25 cellular contexts compared by ENCODE assay signal in the genomic region with DNA sequence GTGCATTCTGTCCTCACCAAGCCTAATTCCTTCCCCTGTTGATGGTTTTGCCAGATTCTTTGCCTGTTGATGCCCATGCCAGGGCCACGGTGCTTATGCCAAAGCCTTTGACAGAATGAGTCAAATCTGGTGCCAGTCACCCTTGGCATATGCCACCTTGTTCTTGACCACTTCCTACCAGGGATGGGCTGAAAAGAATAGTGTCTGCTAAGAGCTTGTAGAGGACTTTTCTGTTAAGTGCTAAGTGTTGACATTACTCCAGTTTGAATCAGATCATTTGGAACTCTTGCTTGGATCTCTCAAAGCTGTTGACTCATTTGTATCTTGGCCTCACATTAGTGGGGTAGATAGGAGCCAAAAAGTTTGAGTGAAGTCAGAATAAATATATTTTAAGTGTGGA.
A peak's percentile ranks its signal among the peaks of the same experiment; 100 is the strongest.
DNase-seq lines count a peak whose midpoint lies in the region; ATAC-seq, FAIRE-seq and TF ChIP-seq lines count a peak whose summit lies in the region.
"Had no signal": no experiment of that assay in that cellular context is flagged by ENCODE, and none has a peak within 500 bp of the region (broad histone marks: within the 10 kb centered on the region; RNA-seq: fewer than 3 reads in every experiment).

No MANE protein-coding gene starts in this region.

- H3K27me3 ChIP-seq in right atrium auricular region (no peaks in the 10 kb centered on the region), H1 (replicated peaks in 1 of 4; ENCODE audit: control insufficient read depth in 3 of 4, extremely low read depth in 1 of 4, insufficient read depth in 3 of 4, low read length in 3 of 4) (no peaks in the 10 kb centered on the region), right cardiac atrium (ENCODE audit: control insufficient read depth, insufficient read depth) (no peaks in the 10 kb centered on the region)
- H3K27me3 ChIP-seq: BLaER1, neutrophil had no signal

- ATAC-seq in Right ventricle myocardium superior (ENCODE audit: poor library complexity) (peak; percentile 70), right cardiac atrium (peak; percentile 61 to 68), GM19455 (IDR thresholded peaks at IDR 0.05; ENCODE audit: unreplicated experiment) (no peak), HG03571 (IDR thresholded peaks at IDR 0.05; ENCODE audit: unreplicated experiment) (no peak)
- ATAC-seq: stimulated activated naive CD8-positive, alpha-beta T cell treated with anti-CD3 and anti-CD28 coated beads, Interleukin-15, amount 100 ng/mL, for 72 hours had no signal

- H3K9me3 ChIP-seq in right atrium auricular region (no peaks in the 10 kb centered on the region), H1 (ENCODE audit: insufficient read depth in 2 of 2, low read depth in 1 of 2, low read length in 1 of 2) (no peaks in the 10 kb centered on the region), right cardiac atrium (ENCODE audit: control insufficient read depth, low read length) (no peaks in the 10 kb centered on the region)
- H3K9me3 ChIP-seq: BLaER1, Caco-2, neutrophil had no signal

- H2AFZ ChIP-seq in H1 (ENCODE audit: low read length), result no peak overlapping the region

- WGBS in H1 (ENCODE audit: extremely low coverage in 1 of 2, insufficient coverage in 1 of 2, insufficient read length in 1 of 2, insufficient replicate concordance in 2 of 2, low coverage in 1 of 2, low lambda C conversion rate in 2 of 2, missing lambda C conversion rate in 1 of 2), 2 experiments, result 90% methylated on average over 1 of the region's 1 CpG; no CpG with 5 or more reads in 1 of the 2 experiments
- 47% methylated on average over 1 of the region's 1 CpG for WGBS in right cardiac atrium

- no peak overlapping the region for H2BK120ac ChIP-seq in H1 (replicated peaks; ENCODE audit: low read depth, low read length)

- FAIRE-seq in H1 (lab: Jason Lieb, UNC), result peak; percentile 32
- FAIRE-seq: A204.1, endothelial cell of umbilical vein, H54, keratinocyte had no signal

- no peak overlapping the region for H2BK15ac ChIP-seq in H1 (ENCODE audit: low read length)

- no peaks in the 10 kb centered on the region for H4K20me1 ChIP-seq in H1 (replicated peaks in 1 of 2; ENCODE audit: control insufficient read depth in 1 of 2, insufficient read depth in 2 of 2, low read length in 2 of 2)
- H4K20me1 ChIP-seq: BLaER1 had no signal

- TF ChIP-seq CTCF in right atrium auricular region (IDR thresholded peaks at IDR 0.05) (no peak), H1 (IDR thresholded peaks at IDR 0.05; ENCODE audit: control extremely low read depth in 1 of 3, insufficient read depth in 1 of 3, low read depth in 1 of 3, low read length in 3 of 3) (no peak)

- H3K36me3 ChIP-seq in right atrium auricular region (no peaks in the 10 kb centered on the region), H1 (ENCODE audit: control insufficient read depth in 2 of 4, insufficient read depth in 4 of 4, low read length in 3 of 4) (no peaks in the 10 kb centered on the region)
- H3K36me3 ChIP-seq: neutrophil had no signal

- H4K91ac ChIP-seq in H1 (replicated peaks; ENCODE audit: insufficient read length, low read length), result no peak overlapping the region

- TF ChIP-seq RAD21 in H1 (IDR thresholded peaks at IDR 0.05 in 1 of 2, conservative IDR thresholded peaks at IDR 0.05 in 1 of 2; ENCODE audit: low read depth in 2 of 2, low read length in 2 of 2), result no peak

- H3K4me3 ChIP-seq in right atrium auricular region, result no peak overlapping the region
- no peak overlapping the region for H3K4me3 ChIP-seq in H1 (ENCODE audit: extremely low read depth in 1 of 4, insufficient read depth in 2 of 4, low read depth in 3 of 4, low read length in 4 of 4)
- H3K4me3 ChIP-seq in right cardiac atrium (ENCODE audit: low read length), result no peak overlapping the region
- H3K4me3 ChIP-seq: BLaER1 had no signal

- H3K4me1 ChIP-seq in right atrium auricular region, result peaks cover 0 to 8% of the 10 kb centered on the region in 2 donors
- no peaks in the 10 kb centered on the region for H3K4me1 ChIP-seq in H1 (replicated peaks in 1 of 4; ENCODE audit: control insufficient read depth in 3 of 4, insufficient read depth in 4 of 4, low read length in 3 of 4)
- H3K4me1 ChIP-seq in right cardiac atrium (ENCODE audit: control insufficient read depth, insufficient read depth, low read length), result peaks cover 4% of the 10 kb centered on the region
- H3K4me1 ChIP-seq: BLaER1, Caco-2 had no signal

- H2BK20ac ChIP-seq in H1 (ENCODE audit: low read length), result no peak overlapping the region

- no peak overlapping the region for H3K56ac ChIP-seq in H1 (replicated peaks; ENCODE audit: insufficient read length, low read depth, low read length)

- H3K79me2 ChIP-seq in H1 (ENCODE audit: control insufficient read depth in 1 of 2, insufficient read depth in 2 of 2, low read length in 2 of 2), result no peaks in the 10 kb centered on the region

- no peak overlapping the region for H3K18ac ChIP-seq in H1 (ENCODE audit: extremely low read depth, low read length)

- H4K8ac ChIP-seq in H1 (ENCODE audit: extremely low read depth, insufficient read depth, low read length), result no peak overlapping the region

- no peak overlapping the region for H3K4ac ChIP-seq in H1 (replicated peaks; ENCODE audit: insufficient read length, low read depth, low read length)

- no peak overlapping the region for H2AK5ac ChIP-seq in H1 (ENCODE audit: low read depth, low read length)

- no peak overlapping the region for H3K14ac ChIP-seq in H1 (ENCODE audit: insufficient read length)

- no peaks in the 10 kb centered on the region for H3K79me1 ChIP-seq in H1 (ENCODE audit: low read depth, low read length)

- no peak overlapping the region for H3K23ac ChIP-seq in H1 (ENCODE audit: insufficient read length)

- no peak for TF ChIP-seq POLR2A in H1 (IDR thresholded peaks at IDR 0.05; ENCODE audit: control extremely low read depth in 1 of 2, low read depth in 2 of 2, low read length in 2 of 2)

- DNase-seq in Right ventricle myocardium superior (no peak), right atrium auricular region (ENCODE audit: low spot score) (no peak), H1 (ENCODE audit: low read depth in 1 of 2, low spot score in 2 of 2) (no peak), right cardiac atrium (peak in 2 of 3 donors; percentile 10 to 55), HPDE6-E6E7 (ENCODE audit: extremely low spot score) (no peak)
- no peak for DNase-seq in stimulated activated naive CD4-positive, alpha-beta T cell treated with Interleukin-2 at 50 U/mL for 16 hours (lab: John Stamatoyannopoulos, UW)
- DNase-seq: activated B cell treated with CpG ODN at 0.5 μM for 24 hours; activated CD4-positive, alpha-beta memory T cell treated with anti-CD3 and anti-CD28 coated beads for 36 hours; activated naive CD4-positive, alpha-beta T cell; Caco-2; foreskin melanocyte; NCI-H1105 treated with DMSO at 0.1 percent for 48 hours; NCI-H526; stimulated activated CD4-positive, alpha-beta T cell treated with anti-CD3 and anti-CD28 coated beads, Interleukin-4, amount 100 ng/mL, for 1 hour; stimulated activated naive CD8-positive, alpha-beta T cell treated with anti-CD3 and anti-CD28 coated beads, Interleukin-15, amount 100 ng/mL, for 72 hours; T1000 had no signal

- H3K9ac ChIP-seq in H1 (replicated peaks in 1 of 4; ENCODE audit: extremely low read depth in 1 of 4, low read depth in 3 of 4, low read length in 3 of 4), result no peak overlapping the region
- H3K9ac ChIP-seq: BLaER1 had no signal

- no peak overlapping the region for H3K27ac ChIP-seq in right atrium auricular region
- H3K27ac ChIP-seq in H1 (ENCODE audit: low read depth, low read length), result no peak overlapping the region
- H3K27ac ChIP-seq in right cardiac atrium (ENCODE audit: low read length), result no peak overlapping the region
- H3K27ac ChIP-seq: BLaER1, neutrophil, RWPE1 had no signal

- no peak overlapping the region for H4K5ac ChIP-seq in H1 (ENCODE audit: insufficient read length, low read depth, low read length)

- H2BK12ac ChIP-seq in H1 (ENCODE audit: low read depth, low read length), result no peak overlapping the region

- no peak for TF ChIP-seq EP300 in H1 (IDR thresholded peaks at IDR 0.05; ENCODE audit: borderline replicate concordance in 1 of 2, low read depth in 2 of 2, low read length in 2 of 2)

- intact Hi-C loops in Right ventricle myocardium superior (cut with DNase I) (no loop called here), right cardiac atrium (cut with DNase I) (no loop called here)

- H3K23me2 ChIP-seq in H1 (ENCODE audit: low read depth, low read length), result no peaks in the 10 kb centered on the region

- CTCF ChIA-PET in H1 (lab: Charles Lee; ENCODE audit: partially characterized antibody), result interaction anchor here (0.9 kb wide), 1 partner anchor 10 kb away, joined by 3 read pairs; no protein-coding TSS in a partner anchor

- no peak overlapping the region for H3K4me2 ChIP-seq in H1 (ENCODE audit: insufficient read depth in 1 of 2, low read depth in 2 of 2, low read length in 2 of 2)
- H3K4me2 ChIP-seq: BLaER1 had no signal

- POLR2A ChIA-PET in H1 (lab: Charles Lee; ENCODE audit: partially characterized antibody), result no interaction called here

- no peak overlapping the region for H2BK5ac ChIP-seq in H1 (ENCODE audit: low read depth, low read length)

TF ChIP-seq in H1, 55 proteins besides CTCF, POLR2A, EP300 and RAD21 (continues in another document):
- TF ChIP-seq JUND (IDR thresholded peaks at IDR 0.05; ENCODE audit: low read length) (no peak), RXRA (IDR thresholded peaks at IDR 0.05; ENCODE audit: insufficient read depth, low read depth, low read length) (no peak), SP1 (IDR thresholded peaks at IDR 0.05; ENCODE audit: low read depth, low read length) (no peak), SP2 (IDR thresholded peaks at IDR 0.05; ENCODE audit: low read length) (no peak), EZH2 (IDR thresholded peaks at IDR 0.05; ENCODE audit: low read depth, low read length, severe bottlenecking) (no peak)
- TF ChIP-seq, protein P1, sequence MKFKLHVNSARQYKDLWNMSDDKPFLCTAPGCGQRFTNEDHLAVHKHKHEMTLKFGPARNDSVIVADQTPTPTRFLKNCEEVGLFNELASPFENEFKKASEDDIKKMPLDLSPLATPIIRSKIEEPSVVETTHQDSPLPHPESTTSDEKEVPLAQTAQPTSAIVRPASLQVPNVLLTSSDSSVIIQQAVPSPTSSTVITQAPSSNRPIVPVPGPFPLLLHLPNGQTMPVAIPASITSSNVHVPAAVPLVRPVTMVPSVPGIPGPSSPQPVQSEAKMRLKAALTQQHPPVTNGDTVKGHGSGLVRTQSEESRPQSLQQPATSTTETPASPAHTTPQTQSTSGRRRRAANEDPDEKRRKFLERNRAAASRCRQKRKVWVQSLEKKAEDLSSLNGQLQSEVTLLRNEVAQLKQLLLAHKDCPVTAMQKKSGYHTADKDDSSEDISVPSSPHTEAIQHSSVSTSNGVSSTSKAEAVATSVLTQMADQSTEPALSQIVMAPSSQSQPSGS (IDR thresholded peaks at IDR 0.05; ENCODE audit: low read length), result no peak
- TF ChIP-seq, protein P2, sequence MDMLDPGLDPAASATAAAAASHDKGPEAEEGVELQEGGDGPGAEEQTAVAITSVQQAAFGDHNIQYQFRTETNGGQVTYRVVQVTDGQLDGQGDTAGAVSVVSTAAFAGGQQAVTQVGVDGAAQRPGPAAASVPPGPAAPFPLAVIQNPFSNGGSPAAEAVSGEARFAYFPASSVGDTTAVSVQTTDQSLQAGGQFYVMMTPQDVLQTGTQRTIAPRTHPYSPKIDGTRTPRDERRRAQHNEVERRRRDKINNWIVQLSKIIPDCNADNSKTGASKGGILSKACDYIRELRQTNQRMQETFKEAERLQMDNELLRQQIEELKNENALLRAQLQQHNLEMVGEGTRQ (IDR thresholded peaks at IDR 0.05; ENCODE audit: low read length), result no peak

Comparison
In these comparisons a context has a peak if more than half of its experiments do, and no peak if none do; other contexts are left out.
1. DNase-seq: peak in right cardiac atrium (2 of 3); none in Right ventricle myocardium superior (single experiment), right atrium auricular region (single experiment), H1 (0 of 2), stimulated activated naive CD4-positive, alpha-beta T cell treated with Interleukin-2 at 50 U/mL for 16 hours (single experiment) and HPDE6-E6E7 (single experiment).
2. ATAC-seq: peak in Right ventricle myocardium superior (single experiment) and right cardiac atrium (2 of 2); none in GM19455 (single experiment) and HG03571 (single experiment).